In the genomic region with DNA sequence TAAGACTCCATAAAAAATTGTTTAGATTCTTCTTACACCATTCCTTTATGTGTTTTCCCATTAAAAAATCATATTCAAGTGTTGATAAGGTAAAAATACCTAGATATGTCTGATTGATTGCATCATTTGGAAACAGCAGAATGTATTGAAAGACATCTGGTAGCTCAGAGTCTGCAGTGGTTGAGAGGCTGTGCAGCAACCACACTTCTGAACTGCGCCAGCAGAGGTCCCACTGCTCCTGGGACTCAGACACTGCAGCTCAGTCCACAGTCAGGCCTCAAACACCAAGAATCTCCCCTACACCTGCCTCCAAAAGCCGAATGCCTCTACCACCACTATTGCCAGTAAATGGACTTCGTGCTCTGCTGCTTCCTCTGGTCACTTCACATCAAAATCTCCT, we compare ENCODE assay signal across 8 cellular contexts.
DNase-seq lines count a peak whose midpoint lies in the region; ATAC-seq, FAIRE-seq and TF ChIP-seq lines count a peak whose summit lies in the region.

No MANE protein-coding gene starts in this region.

- TF ChIP-seq CTCF in dorsolateral prefrontal cortex (IDR thresholded peaks at IDR 0.05 in 54 of 56, conservative IDR thresholded peaks at IDR 0.05 in 2 of 56; ENCODE audit: low read depth in 1 of 56, partially characterized antibody in 56 of 56) (peak in 54 of 56 donors; percentile 28 to 73 (median 53)), mucosa of descending colon (IDR thresholded peaks at IDR 0.05) (no peak)

- peak overlapping the region in 2 of 59 donors; percentile 37 to 51 for H3K4me3 ChIP-seq in dorsolateral prefrontal cortex
- no peak overlapping the region for H3K4me3 ChIP-seq in mucosa of descending colon

- ATAC-seq in GM18909 (IDR thresholded peaks at IDR 0.05; ENCODE audit: poor library complexity, unreplicated experiment) (peak; percentile 91), mucosa of descending colon (peak; percentile 39), HG03460 (IDR thresholded peaks at IDR 0.05; ENCODE audit: unreplicated experiment) (no peak)

- peak overlapping the region in 11 of 59 donors; percentile 7 to 60 (median 32) for H3K27ac ChIP-seq in dorsolateral prefrontal cortex

- DNase-seq in AG20443 (ENCODE audit: low spot score): peak; percentile 77
- DNase-seq in HTR-8/SVneo (ENCODE audit: insufficient read length, low spot score): peak; percentile 22
- peak; percentile 33 for DNase-seq in activated CD4-positive, CD25-positive, alpha-beta regulatory T cell treated with anti-CD3 and anti-CD28 coated beads, Interleukin-2, amount 50 U/mL, for 72 hours
- DNase-seq in dorsolateral prefrontal cortex: peak in 9 of 10 donors; percentile 35 to 68 (median 55)
- peak in 2 of 3 donors; percentile 35 to 43 for DNase-seq in mucosa of descending colon
- peak; percentile 32 for DNase-seq in urothelium cell line (ENCODE audit: low spot score)

- no peaks in the 10 kb centered on the region for H3K27me3 ChIP-seq in dorsolateral prefrontal cortex

- FAIRE-seq in HTR-8/SVneo (lab: Jason Lieb, UNC) (no peak), urothelium cell line (lab: Jason Lieb, UNC) (no peak)

- no peaks in the 10 kb centered on the region for H3K4me1 ChIP-seq in mucosa of descending colon (ENCODE audit: low read depth)

- H3K36me3 ChIP-seq in mucosa of descending colon (ENCODE audit: low read depth): no peaks in the 10 kb centered on the region

- H3K9me3 ChIP-seq in mucosa of descending colon: no peaks in the 10 kb centered on the region

- intact Hi-C loops in dorsolateral prefrontal cortex (cut with DNase I): loop anchor here (1.0 to 5.0 kb wide), 3 partner anchors 91 to 303 kb away; no protein-coding TSS in a partner anchor
- intact Hi-C loops in mucosa of descending colon (cut with DNase I, micrococcal nuclease): no loop called here

Comparison
In these comparisons a context has a peak if more than half of its experiments do, and no peak if none do; other contexts are left out.
1. DNase-seq: peak in every context shown above with its lines; median percentile 77 in AG20443; 55 in dorsolateral prefrontal cortex; 39 in mucosa of descending colon; 33 in activated CD4-positive, CD25-positive, alpha-beta regulatory T cell treated with anti-CD3 and anti-CD28 coated beads, Interleukin-2, amount 50 U/mL, for 72 hours; 32 in urothelium cell line; 22 in HTR-8/SVneo.
2. intact Hi-C loops: an anchor here in dorsolateral prefrontal cortex (1.0 to 5.0 kb wide); none called in mucosa of descending colon.